ENCODE assay signal across 9 cellular contexts in the genomic region with DNA sequence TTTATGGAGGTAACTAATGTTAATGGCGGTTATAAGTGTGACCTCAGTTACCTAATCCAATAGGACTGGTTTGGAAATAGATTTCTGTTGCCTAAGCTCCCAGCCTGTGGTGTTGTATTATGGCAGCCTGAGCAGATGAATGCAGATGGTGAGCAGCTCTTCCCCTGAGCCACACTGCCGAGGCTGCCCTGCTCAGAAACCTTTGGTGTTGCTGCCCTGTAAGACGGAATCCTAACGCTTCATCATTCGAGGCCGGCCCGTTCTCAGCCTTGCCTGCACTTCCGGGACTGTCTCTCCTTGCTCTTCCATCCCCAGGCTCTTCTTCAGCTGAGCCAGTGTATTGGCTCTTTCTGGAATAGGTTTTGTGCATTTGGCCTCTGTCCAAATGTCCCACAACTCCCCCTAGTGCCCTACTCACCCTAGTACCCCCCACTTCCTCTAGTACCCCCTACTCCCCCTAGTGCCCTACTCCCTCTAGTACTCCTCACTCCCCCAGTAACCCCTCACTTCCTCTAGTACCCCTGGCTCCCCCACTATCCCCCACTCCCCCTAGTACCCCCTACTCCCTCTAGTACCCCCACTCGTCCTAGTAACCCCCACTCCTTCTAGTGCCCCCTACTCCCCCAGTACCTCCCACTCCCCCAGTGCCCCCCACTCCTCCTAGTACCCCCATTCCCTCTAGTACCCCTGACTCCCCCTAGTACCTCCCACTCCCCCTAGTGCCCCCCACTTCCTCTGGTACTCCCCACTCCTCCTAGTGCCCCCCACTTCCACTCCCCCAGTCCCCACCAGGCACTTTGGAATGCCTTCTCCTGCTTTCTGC.
A peak's percentile ranks its signal among the peaks of the same experiment; 100 is the strongest.
DNase-seq lines count a peak whose midpoint lies in the region; FAIRE-seq and TF ChIP-seq lines count a peak whose summit lies in the region.
"Had no signal": no experiment of that assay in that cellular context is flagged by ENCODE, and none has a peak within 500 bp of the region (broad histone marks: within the 10 kb centered on the region; RNA-seq: fewer than 3 reads in every experiment).

No MANE protein-coding gene starts in this region.

- H3K9me3 Mint-ChIP-seq in activated naive CD4-positive, alpha-beta T cell treated with anti-CD3 and anti-CD28 coated beads, Interleukin-2, amount 50 U/mL, for 24 hours = peaks cover 5% of the 10 kb centered on the region

- no peak overlapping the region for H3K27ac ChIP-seq in brain microvascular endothelial cell
- no peak overlapping the region for H3K27ac ChIP-seq in tibial artery

- no peak for DNase-seq in activated naive CD4-positive, alpha-beta T cell treated with anti-CD3 and anti-CD28 coated beads, Interleukin-2, amount 50 U/mL, for 16 hours
- peak; percentile 26 for DNase-seq in MV-4-11 (lab: John Stamatoyannopoulos, UW)
- no peak for DNase-seq in brain microvascular endothelial cell
- DNase-seq in retinal pigment epithelial cell (ENCODE audit: low read depth) = no peak
- no peak for DNase-seq in activated T-cell treated with anti-CD3 and anti-CD28 coated beads, Interleukin-2, amount 50 U/mL, for 1 hour
- DNase-seq in tibial artery = no peak
- no peak for DNase-seq in frontal cortex (ENCODE audit: low spot score in 2 of 2)
- DNase-seq: activated CD4-positive, CD25-positive, alpha-beta regulatory T cell had no signal

- H3K4me1 Mint-ChIP-seq in activated naive CD4-positive, alpha-beta T cell treated with anti-CD3 and anti-CD28 coated beads, Interleukin-2, amount 50 U/mL, for 24 hours = peaks cover 51% of the 10 kb centered on the region

- no peak for FAIRE-seq in frontal cortex (lab: Jason Lieb, UNC)

- H3K27me3 Mint-ChIP-seq in activated naive CD4-positive, alpha-beta T cell treated with anti-CD3 and anti-CD28 coated beads, Interleukin-2, amount 50 U/mL, for 24 hours = no peaks in the 10 kb centered on the region

- H3K9me3 ChIP-seq in tibial artery = peaks cover 0 to 13% (median 0%) of the 10 kb centered on the region in 3 donors

- TF ChIP-seq CTCF in brain microvascular endothelial cell (IDR thresholded peaks at IDR 0.05; ENCODE audit: low read depth, low read length, missing control alignments) (peak; percentile 32), retinal pigment epithelial cell (conservative IDR thresholded peaks at IDR 0.05; ENCODE audit: low read depth, low read length) (peak; percentile 29), tibial artery (IDR thresholded peaks at IDR 0.05) (no peak)

- H3K27ac Mint-ChIP-seq in activated naive CD4-positive, alpha-beta T cell treated with anti-CD3 and anti-CD28 coated beads, Interleukin-2, amount 50 U/mL, for 24 hours = peak overlapping the region; percentile 67

- H3K36me3 ChIP-seq in brain microvascular endothelial cell (replicated peaks) = no peaks in the 10 kb centered on the region
- H3K36me3 ChIP-seq in tibial artery = no peaks in the 10 kb centered on the region

- H3K4me3 Mint-ChIP-seq in activated naive CD4-positive, alpha-beta T cell treated with anti-CD3 and anti-CD28 coated beads, Interleukin-2, amount 50 U/mL, for 24 hours = no peak overlapping the region

- H3K4me3 ChIP-seq in brain microvascular endothelial cell (ENCODE audit: low read depth, low read length) = no peak overlapping the region
- H3K4me3 ChIP-seq in retinal pigment epithelial cell (ENCODE audit: low read length) = no peak overlapping the region
- H3K4me3 ChIP-seq in tibial artery = no peak overlapping the region

- peaks cover 2% of the 10 kb centered on the region for H3K36me3 Mint-ChIP-seq in activated naive CD4-positive, alpha-beta T cell treated with anti-CD3 and anti-CD28 coated beads, Interleukin-2, amount 50 U/mL, for 24 hours

- in situ Hi-C loops in brain microvascular endothelial cell (cut with HindIII; ENCODE audit: low pct_ligation_motif_present, low sequenced_read_pairs) = no loop called here

- peaks cover 0 to 14% (median 9%) of the 10 kb centered on the region in 4 donors for H3K4me1 ChIP-seq in tibial artery

- no peaks in the 10 kb centered on the region for H3K27me3 ChIP-seq in brain microvascular endothelial cell (replicated peaks)
- H3K27me3 ChIP-seq in tibial artery = no peaks in the 10 kb centered on the region

- intact Hi-C loops in tibial artery (cut with DNase I; ENCODE audit: low total_unique reads) = no loop called here

Comparison
In these comparisons a context has a peak if more than half of its experiments do, and no peak if none do; other contexts are left out.
1. CTCF ChIP-seq: peak in brain microvascular endothelial cell (single experiment) and retinal pigment epithelial cell (single experiment); none in tibial artery (0 of 2).